In the genomic region with DNA sequence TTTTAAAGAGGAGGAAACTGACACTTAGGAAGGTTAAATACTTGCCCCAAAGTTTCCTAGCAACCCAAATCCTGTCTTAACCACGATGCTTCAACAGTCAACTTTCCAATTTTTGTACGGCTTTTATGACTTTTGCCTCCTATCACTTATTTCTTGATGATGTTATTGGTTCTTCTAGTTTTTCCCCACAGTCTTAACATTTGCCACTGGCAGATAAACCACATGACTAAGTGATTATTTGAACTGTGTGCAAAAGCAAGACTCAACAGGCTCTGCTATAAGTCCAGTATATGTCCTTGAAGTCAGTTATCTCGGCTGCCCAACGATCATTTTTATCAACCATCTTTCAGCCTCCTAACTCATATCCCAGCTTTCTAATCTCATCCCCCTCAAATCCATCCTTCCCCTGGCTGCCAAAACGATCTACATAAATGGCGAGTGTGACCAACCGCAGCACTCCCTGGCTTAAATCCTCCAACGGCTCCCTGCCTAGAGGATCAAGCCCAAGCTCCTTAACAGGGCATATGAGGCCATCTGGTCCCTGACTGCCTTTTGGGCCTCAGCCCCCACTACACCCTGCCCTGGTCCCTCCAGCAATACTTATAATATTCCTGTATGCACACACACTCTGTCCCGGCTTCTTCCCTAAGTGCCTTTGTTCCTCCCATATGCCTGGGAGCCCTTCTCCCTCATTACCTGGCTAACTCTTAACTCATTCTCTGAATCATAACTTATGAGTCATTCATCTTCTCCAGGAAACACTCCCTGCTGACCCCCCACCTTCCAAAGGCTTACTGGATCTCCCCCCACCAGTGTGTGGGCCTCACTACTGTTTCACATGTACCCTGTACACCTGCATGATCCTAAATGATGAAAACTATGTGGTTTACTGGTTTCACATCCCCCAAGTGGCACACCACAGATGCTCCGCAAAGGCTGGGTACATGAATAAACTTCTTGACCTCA, we compare ENCODE assay signal across 1 cellular context.
TF ChIP-seq lines count a peak whose summit lies in the region.

No MANE protein-coding gene starts in this region.

TF ChIP-seq in K562, 482 proteins besides CTCF, POLR2A, EP300 and RAD21 (continued from another document and continues in another):
- TF ChIP-seq, protein P1, sequence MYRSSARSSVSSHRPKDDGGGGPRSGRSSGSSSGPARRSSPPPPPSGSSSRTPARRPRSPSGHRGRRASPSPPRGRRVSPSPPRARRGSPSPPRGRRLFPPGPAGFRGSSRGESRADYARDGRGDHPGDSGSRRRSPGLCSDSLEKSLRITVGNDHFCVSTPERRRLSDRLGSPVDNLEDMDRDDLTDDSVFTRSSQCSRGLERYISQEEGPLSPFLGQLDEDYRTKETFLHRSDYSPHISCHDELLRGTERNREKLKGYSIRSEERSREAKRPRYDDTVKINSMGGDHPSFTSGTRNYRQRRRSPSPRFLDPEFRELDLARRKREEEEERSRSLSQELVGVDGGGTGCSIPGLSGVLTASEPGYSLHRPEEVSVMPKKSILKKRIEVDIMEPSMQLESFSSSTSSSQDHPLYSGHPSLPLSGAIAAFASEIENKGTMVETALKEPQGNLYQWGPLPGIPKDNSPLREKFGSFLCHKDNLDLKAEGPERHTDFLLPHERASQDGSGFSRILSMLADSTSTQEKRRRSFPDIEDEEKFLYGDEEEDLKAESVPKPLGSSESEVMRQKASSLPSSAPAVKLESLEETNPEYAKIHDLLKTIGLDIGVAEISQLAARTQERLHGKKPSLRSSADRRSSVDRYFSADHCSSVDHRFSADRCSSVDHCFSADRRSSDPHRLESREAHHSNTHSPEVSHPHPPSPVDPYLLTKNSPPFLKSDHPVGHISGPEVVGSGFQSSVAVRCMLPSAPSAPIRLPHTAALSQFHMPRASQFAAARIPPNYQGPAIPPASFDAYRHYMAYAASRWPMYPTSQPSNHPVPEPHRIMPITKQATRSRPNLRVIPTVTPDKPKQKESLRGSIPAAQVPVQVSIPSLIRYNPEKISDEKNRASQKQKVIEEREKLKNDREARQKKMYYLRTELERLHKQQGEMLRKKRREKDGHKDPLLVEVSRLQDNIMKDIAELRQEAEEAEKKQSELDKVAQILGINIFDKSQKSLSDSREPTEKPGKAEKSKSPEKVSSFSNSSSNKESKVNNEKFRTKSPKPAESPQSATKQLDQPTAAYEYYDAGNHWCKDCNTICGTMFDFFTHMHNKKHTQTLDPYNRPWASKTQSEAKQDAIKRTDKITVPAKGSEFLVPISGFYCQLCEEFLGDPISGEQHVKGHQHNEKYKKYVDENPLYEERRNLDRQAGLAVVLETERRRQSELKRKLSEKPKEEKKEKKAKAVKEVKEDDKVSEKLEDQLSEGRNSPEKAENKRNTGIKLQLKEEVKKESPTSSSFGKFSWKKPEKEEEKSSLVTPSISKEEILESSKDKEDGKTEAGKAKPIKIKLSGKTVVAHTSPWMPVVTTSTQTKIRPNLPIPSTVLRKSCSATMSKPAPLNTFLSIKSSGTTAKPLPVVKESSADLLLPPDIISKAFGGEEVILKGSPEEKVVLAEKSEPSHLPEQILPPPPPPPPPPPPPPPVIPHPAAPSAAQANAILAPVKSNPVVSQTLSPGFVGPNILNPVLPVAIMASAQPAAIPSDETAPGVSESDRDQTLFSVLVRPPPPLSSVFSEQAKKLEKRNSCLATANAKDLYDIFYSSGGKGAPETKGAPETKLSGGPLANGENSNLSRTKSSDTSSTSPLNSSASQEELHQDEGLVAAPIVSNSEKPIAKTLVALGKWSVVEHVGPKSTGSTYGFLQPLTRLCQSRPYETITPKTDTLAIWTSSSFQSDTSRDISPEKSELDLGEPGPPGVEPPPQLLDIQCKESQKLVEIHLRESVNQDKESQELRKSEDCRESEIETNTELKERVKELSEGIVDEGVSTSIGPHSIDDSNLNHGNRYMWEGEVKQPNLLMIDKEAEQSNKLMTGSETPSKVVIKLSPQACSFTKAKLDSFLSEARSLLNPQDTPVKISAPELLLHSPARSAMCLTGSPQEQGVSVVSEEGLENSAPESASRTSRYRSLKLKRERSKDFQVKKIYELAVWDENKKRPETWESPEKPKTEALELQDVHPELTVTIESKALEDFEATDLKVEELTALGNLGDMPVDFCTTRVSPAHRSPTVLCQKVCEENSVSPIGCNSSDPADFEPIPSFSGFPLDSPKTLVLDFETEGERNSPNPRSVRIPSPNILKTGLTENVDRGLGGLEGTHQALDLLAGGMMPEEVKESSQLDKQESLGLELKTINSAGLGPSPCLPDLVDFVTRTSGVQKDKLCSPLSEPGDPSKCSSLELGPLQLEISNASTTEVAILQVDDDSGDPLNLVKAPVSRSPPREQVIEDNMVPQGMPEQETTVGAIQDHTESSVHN (IDR thresholded peaks at IDR 0.05; ENCODE audit: borderline replicate concordance in 1 of 2, low read depth in 1 of 2): no peak
- TF ChIP-seq PHB2 (IDR thresholded peaks at IDR 0.05; ENCODE audit: low read depth) (peak; percentile 67; the same call in 1 of the 2 replicates), TAF9B (IDR thresholded peaks at IDR 0.05; ENCODE audit: partially characterized antibody) (no peak), MTA3 (IDR thresholded peaks at IDR 0.05; ENCODE audit: borderline replicate concordance) (no peak), BRF1 (IDR thresholded peaks at IDR 0.05; ENCODE audit: borderline replicate concordance, extremely low read depth, insufficient read length) (no peak), MTA2 (IDR thresholded peaks at IDR 0.05; ENCODE audit: low read depth) (peak; percentile 74), TSC22D4 (tag; IDR thresholded peaks at IDR 0.05) (no peak), RBBP5 (IDR thresholded peaks at IDR 0.05; ENCODE audit: borderline replicate concordance, insufficient read depth, low read length, poor library complexity, severe bottlenecking) (no peak), NR2C1 (IDR thresholded peaks at IDR 0.05) (no peak), NR2C1 (tag; IDR thresholded peaks at IDR 0.05) (0 out of 2 replicates have a peak, but pooled peaks have one; percentile 41), MCM3 (IDR thresholded peaks at IDR 0.05) (no peak), MEIS2 (IDR thresholded peaks at IDR 0.05; ENCODE audit: partially characterized antibody) (peak; percentile 82), SAFB2 (IDR thresholded peaks at IDR 0.05; ENCODE audit: borderline replicate concordance, low read depth, low read length, severe bottlenecking) (no peak), ZNF41 (CRISPR knock-in tag; conservative IDR thresholded peaks at IDR 0.05) (no peak), MAFG (tag; conservative IDR thresholded peaks at IDR 0.05) (peak; percentile 86), RBM22 (IDR thresholded peaks at IDR 0.05; ENCODE audit: low read depth, low read length, poor library complexity, severe bottlenecking) (no peak), KLF10 (CRISPR knock-in tag; IDR thresholded peaks at IDR 0.05) (no peak), E2F3 (CRISPR knock-in tag; IDR thresholded peaks at IDR 0.05) (no peak), HMGN3 (IDR thresholded peaks at IDR 0.05; ENCODE audit: borderline replicate concordance, extremely low read depth, insufficient read length, low read depth, low read length) (no peak), POLR2B (IDR thresholded peaks at IDR 0.05; ENCODE audit: low read depth, partially characterized antibody) (no peak), TAL1 (IDR thresholded peaks at IDR 0.05) (peak; percentile 85), NCOA6 (IDR thresholded peaks at IDR 0.05) (no peak), ZFP30 (CRISPR knock-in tag; IDR thresholded peaks at IDR 0.05; ENCODE audit: borderline replicate concordance) (no peak), PCBP2 (IDR thresholded peaks at IDR 0.05; ENCODE audit: low read depth, low read length, poor library complexity, severe bottlenecking) (no peak), SRF (CRISPR knock-in tag; IDR thresholded peaks at IDR 0.05) (peak in 1 of 2 experiments; percentile 75; a peak in 1 of 4 replicates), CCNT2 (IDR thresholded peaks at IDR 0.05; ENCODE audit: borderline replicate concordance, extremely low read depth, insufficient read length, low read depth, low read length) (peak; percentile 73), HCFC1 (IDR thresholded peaks at IDR 0.05; ENCODE audit: low read depth, low read length) (no peak), ZNF551 (CRISPR knock-in tag; IDR thresholded peaks at IDR 0.05) (no peak), NFIC (IDR thresholded peaks at IDR 0.05) (peak; percentile 80), NCOA2 (IDR thresholded peaks at IDR 0.05; ENCODE audit: partially characterized antibody in 2 of 2) (peak in 1 of 2 experiments; percentile 30), PTRF (tag; IDR thresholded peaks at IDR 0.05) (no peak), ZNF785 (CRISPR knock-in tag; IDR thresholded peaks at IDR 0.05) (no peak), HNRNPUL1 (IDR thresholded peaks at IDR 0.05; ENCODE audit: low read length) (no peak)
- TF ChIP-seq, protein P2, sequence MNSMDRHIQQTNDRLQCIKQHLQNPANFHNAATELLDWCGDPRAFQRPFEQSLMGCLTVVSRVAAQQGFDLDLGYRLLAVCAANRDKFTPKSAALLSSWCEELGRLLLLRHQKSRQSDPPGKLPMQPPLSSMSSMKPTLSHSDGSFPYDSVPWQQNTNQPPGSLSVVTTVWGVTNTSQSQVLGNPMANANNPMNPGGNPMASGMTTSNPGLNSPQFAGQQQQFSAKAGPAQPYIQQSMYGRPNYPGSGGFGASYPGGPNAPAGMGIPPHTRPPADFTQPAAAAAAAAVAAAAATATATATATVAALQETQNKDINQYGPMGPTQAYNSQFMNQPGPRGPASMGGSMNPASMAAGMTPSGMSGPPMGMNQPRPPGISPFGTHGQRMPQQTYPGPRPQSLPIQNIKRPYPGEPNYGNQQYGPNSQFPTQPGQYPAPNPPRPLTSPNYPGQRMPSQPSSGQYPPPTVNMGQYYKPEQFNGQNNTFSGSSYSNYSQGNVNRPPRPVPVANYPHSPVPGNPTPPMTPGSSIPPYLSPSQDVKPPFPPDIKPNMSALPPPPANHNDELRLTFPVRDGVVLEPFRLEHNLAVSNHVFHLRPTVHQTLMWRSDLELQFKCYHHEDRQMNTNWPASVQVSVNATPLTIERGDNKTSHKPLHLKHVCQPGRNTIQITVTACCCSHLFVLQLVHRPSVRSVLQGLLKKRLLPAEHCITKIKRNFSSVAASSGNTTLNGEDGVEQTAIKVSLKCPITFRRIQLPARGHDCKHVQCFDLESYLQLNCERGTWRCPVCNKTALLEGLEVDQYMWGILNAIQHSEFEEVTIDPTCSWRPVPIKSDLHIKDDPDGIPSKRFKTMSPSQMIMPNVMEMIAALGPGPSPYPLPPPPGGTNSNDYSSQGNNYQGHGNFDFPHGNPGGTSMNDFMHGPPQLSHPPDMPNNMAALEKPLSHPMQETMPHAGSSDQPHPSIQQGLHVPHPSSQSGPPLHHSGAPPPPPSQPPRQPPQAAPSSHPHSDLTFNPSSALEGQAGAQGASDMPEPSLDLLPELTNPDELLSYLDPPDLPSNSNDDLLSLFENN (IDR thresholded peaks at IDR 0.05; ENCODE audit: low read depth in 2 of 2, low read length in 2 of 2): peak in 1 of 2 experiments; percentile 61; a peak in 1 of 4 replicates
- TF ChIP-seq, protein P3, sequence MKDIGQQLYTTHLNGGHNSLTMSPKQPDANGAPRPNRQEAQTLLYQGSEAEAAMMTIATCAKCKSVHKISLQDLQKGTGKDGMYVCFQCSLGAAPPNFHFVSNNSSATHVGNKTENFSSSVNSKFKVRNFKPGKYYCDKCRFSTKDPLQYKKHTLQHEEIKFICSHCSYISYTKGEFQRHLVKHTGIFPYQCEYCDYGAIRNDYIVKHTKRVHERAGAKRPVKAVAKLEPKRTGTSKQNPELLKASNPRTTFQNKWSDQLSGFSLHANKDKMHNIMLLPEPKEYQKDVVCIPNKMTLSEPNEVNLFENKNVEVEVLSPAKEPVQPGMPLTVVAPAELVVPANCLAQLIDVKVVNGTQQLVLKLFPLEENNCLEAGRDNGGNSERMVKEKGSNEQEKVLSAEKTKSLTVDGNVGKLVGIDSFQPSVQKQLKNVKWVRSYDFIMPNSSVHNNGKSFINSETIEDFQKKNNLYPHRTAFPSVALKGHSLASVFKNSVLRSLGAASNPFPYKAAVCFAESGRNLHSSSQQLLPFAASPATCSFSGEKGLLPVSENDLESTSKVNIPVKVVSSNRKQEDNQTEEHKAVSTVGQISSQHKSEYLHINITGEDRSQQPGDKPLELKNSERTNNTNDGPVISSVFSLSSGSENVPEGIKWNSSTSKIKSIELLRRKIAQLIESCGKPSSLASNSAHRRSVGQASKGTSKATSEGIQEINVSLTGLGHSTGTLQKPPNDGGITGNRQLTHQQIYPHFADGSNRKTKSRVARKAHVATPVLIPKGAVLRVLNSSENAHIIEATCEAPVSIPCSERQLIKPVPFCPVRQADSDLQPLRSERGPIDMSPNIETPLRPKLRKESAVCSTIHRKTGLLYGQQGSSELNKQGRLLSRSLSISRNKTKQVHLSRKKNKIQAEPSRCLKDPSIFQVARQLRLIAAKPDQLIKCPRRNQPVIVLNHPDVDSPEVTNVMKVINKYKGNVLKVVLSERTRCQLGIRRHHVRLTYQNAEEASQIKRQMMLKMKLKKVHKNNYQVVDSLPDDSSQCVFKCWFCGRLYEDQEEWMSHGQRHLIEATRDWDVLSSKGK (CRISPR knock-in tag; IDR thresholded peaks at IDR 0.05): no peak
- TF ChIP-seq, protein P4, sequence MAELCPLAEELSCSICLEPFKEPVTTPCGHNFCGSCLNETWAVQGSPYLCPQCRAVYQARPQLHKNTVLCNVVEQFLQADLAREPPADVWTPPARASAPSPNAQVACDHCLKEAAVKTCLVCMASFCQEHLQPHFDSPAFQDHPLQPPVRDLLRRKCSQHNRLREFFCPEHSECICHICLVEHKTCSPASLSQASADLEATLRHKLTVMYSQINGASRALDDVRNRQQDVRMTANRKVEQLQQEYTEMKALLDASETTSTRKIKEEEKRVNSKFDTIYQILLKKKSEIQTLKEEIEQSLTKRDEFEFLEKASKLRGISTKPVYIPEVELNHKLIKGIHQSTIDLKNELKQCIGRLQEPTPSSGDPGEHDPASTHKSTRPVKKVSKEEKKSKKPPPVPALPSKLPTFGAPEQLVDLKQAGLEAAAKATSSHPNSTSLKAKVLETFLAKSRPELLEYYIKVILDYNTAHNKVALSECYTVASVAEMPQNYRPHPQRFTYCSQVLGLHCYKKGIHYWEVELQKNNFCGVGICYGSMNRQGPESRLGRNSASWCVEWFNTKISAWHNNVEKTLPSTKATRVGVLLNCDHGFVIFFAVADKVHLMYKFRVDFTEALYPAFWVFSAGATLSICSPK (IDR thresholded peaks at IDR 0.05; ENCODE audit: borderline replicate concordance): no peak
- TF ChIP-seq, protein P5, sequence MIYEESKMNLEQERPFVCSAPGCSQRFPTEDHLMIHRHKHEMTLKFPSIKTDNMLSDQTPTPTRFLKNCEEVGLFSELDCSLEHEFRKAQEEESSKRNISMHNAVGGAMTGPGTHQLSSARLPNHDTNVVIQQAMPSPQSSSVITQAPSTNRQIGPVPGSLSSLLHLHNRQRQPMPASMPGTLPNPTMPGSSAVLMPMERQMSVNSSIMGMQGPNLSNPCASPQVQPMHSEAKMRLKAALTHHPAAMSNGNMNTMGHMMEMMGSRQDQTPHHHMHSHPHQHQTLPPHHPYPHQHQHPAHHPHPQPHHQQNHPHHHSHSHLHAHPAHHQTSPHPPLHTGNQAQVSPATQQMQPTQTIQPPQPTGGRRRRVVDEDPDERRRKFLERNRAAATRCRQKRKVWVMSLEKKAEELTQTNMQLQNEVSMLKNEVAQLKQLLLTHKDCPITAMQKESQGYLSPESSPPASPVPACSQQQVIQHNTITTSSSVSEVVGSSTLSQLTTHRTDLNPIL (CRISPR knock-in tag; IDR thresholded peaks at IDR 0.05): no peak
- TF ChIP-seq, protein P6, sequence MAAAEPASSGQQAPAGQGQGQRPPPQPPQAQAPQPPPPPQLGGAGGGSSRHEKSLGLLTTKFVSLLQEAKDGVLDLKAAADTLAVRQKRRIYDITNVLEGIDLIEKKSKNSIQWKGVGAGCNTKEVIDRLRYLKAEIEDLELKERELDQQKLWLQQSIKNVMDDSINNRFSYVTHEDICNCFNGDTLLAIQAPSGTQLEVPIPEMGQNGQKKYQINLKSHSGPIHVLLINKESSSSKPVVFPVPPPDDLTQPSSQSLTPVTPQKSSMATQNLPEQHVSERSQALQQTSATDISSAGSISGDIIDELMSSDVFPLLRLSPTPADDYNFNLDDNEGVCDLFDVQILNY (CRISPR knock-in tag; IDR thresholded peaks at IDR 0.05): no peak
